ENCODE assay signal across 13 cellular contexts in the genomic region with DNA sequence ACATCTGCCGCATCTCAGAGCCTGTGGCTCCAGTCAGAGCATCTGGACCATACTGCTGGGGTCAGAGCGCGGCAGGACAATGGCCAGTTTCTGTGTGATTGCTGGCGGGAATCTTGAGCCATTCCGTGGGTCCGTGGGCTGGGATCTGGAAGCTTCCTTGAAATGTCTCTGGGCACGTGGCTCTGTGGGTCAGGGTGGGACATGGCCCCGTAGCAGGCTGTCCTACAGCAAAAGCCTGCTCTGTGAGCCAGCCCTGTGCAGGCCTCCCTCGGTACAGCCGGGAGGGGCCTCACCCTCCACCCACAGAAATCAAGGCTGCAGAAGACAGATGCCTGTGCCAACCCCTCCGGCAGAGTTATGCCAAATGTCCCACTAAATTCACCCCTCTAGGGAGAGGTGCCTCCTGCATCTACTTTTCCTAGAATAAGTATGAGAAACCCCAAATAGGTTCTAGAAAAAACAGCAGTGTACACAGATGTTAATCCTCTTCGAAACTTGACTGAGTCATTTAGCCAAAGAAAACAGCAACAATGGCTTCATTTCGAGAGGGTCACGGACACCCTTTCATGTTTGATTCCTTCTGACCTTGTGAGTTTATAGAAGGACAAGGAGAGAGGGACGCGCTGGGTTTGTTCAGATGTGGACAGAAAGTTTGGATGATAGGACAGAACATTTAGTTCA. TPM values are rescaled to one million over a fixed set of nuclear protein-coding genes. Genes with fewer than 3 reads are reported as not detected.
DNase-seq lines count a peak whose midpoint lies in the region; ATAC-seq and TF ChIP-seq lines count a peak whose summit lies in the region.
"Had no signal": no experiment of that assay in that cellular context is flagged by ENCODE, and none has a peak within 500 bp of the region (broad histone marks: within the 10 kb centered on the region; RNA-seq: fewer than 3 reads in every experiment).

No MANE protein-coding gene starts in this region.

- DNase-seq in RPMI7951 (ENCODE audit: low read depth), result peak; percentile 85
- no peak for DNase-seq in endodermal cell
- DNase-seq in vagina (ENCODE audit: extremely low spot score in 2 of 2), result no peak
- no peak for DNase-seq in stimulated activated CD4-positive, alpha-beta T cell treated with anti-CD3 and anti-CD28 coated beads, Interleukin-4, amount 100 ng/mL, for 1 hour
- DNase-seq: activated CD4-positive, CD25-positive, alpha-beta regulatory T cell treated with anti-CD3 and anti-CD28 coated beads, Interleukin-2, amount 50 U/mL, for 72 hours; activated gamma-delta T cell treated with Interleukin-2 at 50 U/mL for 16 hours; DMS79 treated with DMSO at 0.1 percent for 48 hours; islet precursor cell; KBM-7; NCI-H2227 treated with DMSO at 0.1 percent for 48 hours had no signal

- H3K4me3 ChIP-seq in endodermal cell (ENCODE audit: low read length) (no peak overlapping the region), mesodermal cell (ENCODE audit: extremely low read depth, insufficient read depth, low read length, poor library complexity, severe bottlenecking) (no peak overlapping the region), vagina (no peak overlapping the region)

- peak overlapping the region; percentile 35 for H3K27ac Mint-ChIP-seq in endodermal cell

- ATAC-seq in HG03378 (IDR thresholded peaks at IDR 0.05; ENCODE audit: unreplicated experiment) (no peak), GM18498 (IDR thresholded peaks at IDR 0.05; ENCODE audit: unreplicated experiment) (no peak)

- TF ChIP-seq POLR2A in vagina (IDR thresholded peaks at IDR 0.05), result no peak

- H3K27me3 ChIP-seq in endodermal cell (ENCODE audit: control insufficient read depth, insufficient read depth, low read length, poor library complexity, severe bottlenecking) (no peaks in the 10 kb centered on the region), vagina (no peaks in the 10 kb centered on the region)

- peaks cover 19% of the 10 kb centered on the region for H3K36me3 Mint-ChIP-seq in endodermal cell (ENCODE audit: low read depth)

- WGBS in endodermal cell (ENCODE audit: insufficient coverage in 1 of 2, insufficient read length in 1 of 2), 2 experiments, result 92 to 93% methylated on average over 14 to 16 of the region's 16 CpGs
- 95 to 98% methylated on average over 11 to 14 of the region's 16 CpGs for WGBS in mesodermal cell (ENCODE audit: insufficient coverage in 2 of 2), 2 experiments

- no peak overlapping the region for H3K9ac ChIP-seq in endodermal cell (ENCODE audit: extremely low read depth, low read length, poor library complexity, severe bottlenecking)

- intact Hi-C loops in vagina (cut with DNase I), result no loop called here

- H3K9me3 ChIP-seq in endodermal cell (ENCODE audit: control insufficient read depth, low read length), result no peaks in the 10 kb centered on the region
- no peaks in the 10 kb centered on the region for H3K9me3 ChIP-seq in mesodermal cell (ENCODE audit: control insufficient read depth, low read length)
- no peaks in the 10 kb centered on the region for H3K9me3 ChIP-seq in vagina

- H3K27me3 Mint-ChIP-seq in endodermal cell (ENCODE audit: insufficient read depth), result no peaks in the 10 kb centered on the region

- H3K4me1 Mint-ChIP-seq in endodermal cell, result peaks cover 32% of the 10 kb centered on the region

- no peak for TF ChIP-seq CTCF in endodermal cell (conservative IDR thresholded peaks at IDR 0.05)
- TF ChIP-seq CTCF in vagina (IDR thresholded peaks at IDR 0.05), result no peak

- peaks cover 17% of the 10 kb centered on the region for H3K4me1 ChIP-seq in endodermal cell (ENCODE audit: control insufficient read depth, insufficient read depth, low read length)
- peaks cover 49% of the 10 kb centered on the region for H3K4me1 ChIP-seq in mesodermal cell (ENCODE audit: control insufficient read depth, insufficient read depth, low read length, poor library complexity, severe bottlenecking)
- H3K4me1 ChIP-seq in vagina, result peaks cover 80% of the 10 kb centered on the region

- H3K4me3 Mint-ChIP-seq in endodermal cell, result no peak overlapping the region

- no peaks in the 10 kb centered on the region for H3K9me3 Mint-ChIP-seq in endodermal cell

- H3K36me3 ChIP-seq in endodermal cell (ENCODE audit: control insufficient read depth, insufficient read depth, low read length) (peaks cover 23% of the 10 kb centered on the region), mesodermal cell (ENCODE audit: control insufficient read depth, insufficient read depth, low read length) (peaks cover 30% of the 10 kb centered on the region), vagina (no peaks in the 10 kb centered on the region)

- H3K27ac ChIP-seq in endodermal cell (ENCODE audit: low read depth, low read length), result peak overlapping the region; percentile 41
- H3K27ac ChIP-seq in mesodermal cell (ENCODE audit: low read depth, low read length, severe bottlenecking), result peak overlapping the region; percentile 37
- peak overlapping the region; percentile 82 for H3K27ac ChIP-seq in vagina

RNA-seq across cellular contexts. Expression of a gene that starts 27.8 kb away (rescaled TPM):
- 72.3 and 126 TPM in 2 replicates for total RNA-seq in RPMI7951 (2014; rRNA removed; shearing (Covaris generic))
- total RNA-seq in endodermal cell, result 100 to 1,000 TPM; 332 to 398 TPM
- polyA plus RNA-seq in endodermal cell (2013, experiment 1 of 2), result 216 TPM
- polyA plus RNA-seq in endodermal cell (2013, experiment 2 of 2), result 213 TPM
- 343 TPM for polyA plus RNA-seq in mesodermal cell (2013, experiment 1 of 2)
- 309 TPM for polyA plus RNA-seq in mesodermal cell (2013, experiment 2 of 2)
- total RNA-seq in vagina, result 86.7 TPM
